24 cellular contexts compared by ENCODE assay signal in genomic region chr20:32179515-32179914, GRCh38.
"Had no signal": no experiment of that assay in that cellular context is flagged by ENCODE, and none has a peak within 500 bp of the region (broad histone marks: within the 10 kb centered on the region; RNA-seq: fewer than 3 reads in every experiment).

No MANE protein-coding gene starts in this region.

- DNase-seq: activated B cell treated with CpG ODN at 0.5 μM for 24 hours; activated CD4-positive, alpha-beta T cell treated with anti-CD3 and anti-CD28 coated beads for 1 hour; activated CD4-positive, alpha-beta T cell treated with anti-CD3 and anti-CD28 coated beads, Interleukin-2, amount 10 ng/mL, durations not matched to agents 24 days and 14 days; activated CD4-positive, alpha-beta T cell treated with anti-CD3 and anti-CD28 coated beads, Interleukin-2, amount 50 U/mL, for 48 hours; activated CD8-positive, alpha-beta memory T cell treated with anti-CD3 and anti-CD28 coated beads, Interleukin-2, amount 10 ng/mL, durations not matched to agents 7 days and 5 days; activated gamma-delta T cell treated with Interleukin-2 at 50 U/mL for 16 hours; activated naive CD4-positive, alpha-beta T cell treated with anti-CD3 and anti-CD28 coated beads, Interleukin-2, amount 10 ng/mL, durations not matched to agents 7 days and 5 days; activated naive CD8-positive, alpha-beta T cell treated with anti-CD3 and anti-CD28 coated beads for 36 hours; brain microvascular endothelial cell; cerebellar nuclear complex; Kasumi-1; NCI-H1092; NCI-H1417; NCI-H1930; NCI-H2171; NCI-H226; NCI-H526; NCI-H774; SHP77 treated with DMSO at 0.1 percent for 48 hours; T-helper 2 cell; T1000 had no signal

- H3K9me3 Mint-ChIP-seq: activated B cell treated with CpG ODN at 0.5 μM for 24 hours; activated CD4-positive, alpha-beta T cell treated with anti-CD3 and anti-CD28 coated beads, Interleukin-2, amount 10 ng/mL, durations not matched to agents 24 days and 14 days; activated naive CD4-positive, alpha-beta T cell treated with anti-CD3 and anti-CD28 coated beads, Interleukin-2, amount 10 ng/mL, durations not matched to agents 7 days and 5 days; activated naive CD8-positive, alpha-beta T cell treated with anti-CD3 and anti-CD28 coated beads for 36 hours; activated T-helper 17 cell treated with anti-CD3 and anti-CD28 coated beads, Interleukin-2, amount 50 U/mL, for 72 hours had no signal

- ATAC-seq: activated CD8-positive, alpha-beta memory T cell treated with anti-CD3 and anti-CD28 coated beads, Interleukin-2, amount 10 ng/mL, durations not matched to agents 7 days and 5 days; activated T-helper 17 cell treated with anti-CD3 and anti-CD28 coated beads, Interleukin-2, amount 50 U/mL, for 72 hours; K562 had no signal

- H3K36me3 Mint-ChIP-seq: activated naive CD4-positive, alpha-beta T cell treated with anti-CD3 and anti-CD28 coated beads, Interleukin-2, amount 10 ng/mL, durations not matched to agents 7 days and 5 days; activated naive CD8-positive, alpha-beta T cell treated with anti-CD3 and anti-CD28 coated beads for 36 hours had no signal

- H3K9me3 ChIP-seq: Peyer's patch had no signal

- H3K36me3 ChIP-seq: brain microvascular endothelial cell, Peyer's patch had no signal

- H3K27ac ChIP-seq: brain microvascular endothelial cell, Peyer's patch had no signal

- H3K27me3 Mint-ChIP-seq: activated B cell treated with CpG ODN at 0.5 μM for 24 hours; activated CD4-positive, alpha-beta T cell treated with anti-CD3 and anti-CD28 coated beads, Interleukin-2, amount 10 ng/mL, durations not matched to agents 24 days and 14 days; activated CD8-positive, alpha-beta memory T cell treated with anti-CD3 and anti-CD28 coated beads, Interleukin-2, amount 10 ng/mL, durations not matched to agents 7 days and 5 days; activated naive CD8-positive, alpha-beta T cell treated with anti-CD3 and anti-CD28 coated beads for 36 hours; activated T-helper 17 cell treated with anti-CD3 and anti-CD28 coated beads, Interleukin-2, amount 50 U/mL, for 72 hours had no signal

- H3K4me3 Mint-ChIP-seq: activated B cell treated with CpG ODN at 0.5 μM for 24 hours; activated CD4-positive, alpha-beta T cell treated with anti-CD3 and anti-CD28 coated beads, Interleukin-2, amount 10 ng/mL, durations not matched to agents 24 days and 14 days; activated CD8-positive, alpha-beta memory T cell treated with anti-CD3 and anti-CD28 coated beads, Interleukin-2, amount 10 ng/mL, durations not matched to agents 7 days and 5 days; activated naive CD4-positive, alpha-beta T cell treated with anti-CD3 and anti-CD28 coated beads, Interleukin-2, amount 10 ng/mL, durations not matched to agents 7 days and 5 days; activated naive CD8-positive, alpha-beta T cell treated with anti-CD3 and anti-CD28 coated beads for 36 hours; activated T-helper 17 cell treated with anti-CD3 and anti-CD28 coated beads, Interleukin-2, amount 50 U/mL, for 72 hours had no signal

- H3K4me1 Mint-ChIP-seq: activated B cell treated with CpG ODN at 0.5 μM for 24 hours; activated CD4-positive, alpha-beta T cell treated with anti-CD3 and anti-CD28 coated beads, Interleukin-2, amount 10 ng/mL, durations not matched to agents 24 days and 14 days; activated CD8-positive, alpha-beta memory T cell treated with anti-CD3 and anti-CD28 coated beads, Interleukin-2, amount 10 ng/mL, durations not matched to agents 7 days and 5 days; activated naive CD4-positive, alpha-beta T cell treated with anti-CD3 and anti-CD28 coated beads, Interleukin-2, amount 10 ng/mL, durations not matched to agents 7 days and 5 days had no signal

- H3K27me3 ChIP-seq: brain microvascular endothelial cell, Peyer's patch had no signal

- H3K27ac Mint-ChIP-seq: activated B cell treated with CpG ODN at 0.5 μM for 24 hours; activated CD4-positive, alpha-beta T cell treated with anti-CD3 and anti-CD28 coated beads, Interleukin-2, amount 10 ng/mL, durations not matched to agents 24 days and 14 days; activated CD8-positive, alpha-beta memory T cell treated with anti-CD3 and anti-CD28 coated beads, Interleukin-2, amount 10 ng/mL, durations not matched to agents 7 days and 5 days; activated naive CD4-positive, alpha-beta T cell treated with anti-CD3 and anti-CD28 coated beads, Interleukin-2, amount 10 ng/mL, durations not matched to agents 7 days and 5 days; activated naive CD8-positive, alpha-beta T cell treated with anti-CD3 and anti-CD28 coated beads for 36 hours; activated T-helper 17 cell treated with anti-CD3 and anti-CD28 coated beads, Interleukin-2, amount 50 U/mL, for 72 hours had no signal

- H3K4me1 ChIP-seq: Peyer's patch had no signal

- H3K4me3 ChIP-seq: K562, Peyer's patch had no signal
